In the genomic region with DNA sequence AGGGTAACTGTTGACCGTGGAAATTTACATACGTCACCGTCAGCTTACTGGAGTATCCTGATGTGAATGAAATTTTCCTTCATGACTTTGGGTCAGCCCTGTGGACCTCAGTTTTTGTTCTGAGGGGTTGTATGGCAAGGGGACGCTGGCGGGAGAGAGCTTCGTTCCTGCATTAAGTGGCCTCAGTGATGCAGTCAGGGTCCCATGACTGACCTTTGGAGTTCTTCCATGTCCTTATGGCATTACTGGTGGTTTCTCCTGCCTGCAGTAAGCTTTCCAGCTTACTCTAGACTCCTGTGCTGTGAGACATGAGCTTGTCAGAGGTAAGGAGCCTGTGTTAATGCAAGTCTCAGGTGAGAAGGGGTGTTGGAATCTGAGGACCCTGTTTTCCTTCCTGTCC, we compare ENCODE assay signal across 11 cellular contexts. TPM values are rescaled to one million over a fixed set of nuclear protein-coding genes. Genes with fewer than 3 reads are reported as not detected.
DNase-seq lines count a peak whose midpoint lies in the region; ATAC-seq, FAIRE-seq and TF ChIP-seq lines count a peak whose summit lies in the region.
"Had no signal": no experiment of that assay in that cellular context is flagged by ENCODE, and none has a peak within 500 bp of the region (broad histone marks: within the 10 kb centered on the region; RNA-seq: fewer than 3 reads in every experiment).

No MANE protein-coding gene starts in this region.

- no peak for TF ChIP-seq POLR2A in gastroesophageal sphincter (IDR thresholded peaks at IDR 0.05)
- no peak for TF ChIP-seq POLR2A in prostate gland (IDR thresholded peaks at IDR 0.05)

- peak overlapping the region; percentile 86 for H3K4me2 ChIP-seq in GM23338

- H3K4me3 Mint-ChIP-seq in GM23338 = peak overlapping the region; percentile 83

- intact Hi-C loops in prostate gland (cut with DNase I) = loop anchor here (10.0 kb wide), 1 partner anchor 51 kb away; the partner anchor contains the start of gene NPTN

- no peaks in the 10 kb centered on the region for H3K36me3 Mint-ChIP-seq in GM23338 (ENCODE audit: low read depth)

- no peak overlapping the region for H2AFZ ChIP-seq in GM23338

- no peaks in the 10 kb centered on the region for H3K9me2 ChIP-seq in GM23338 (ENCODE audit: insufficient read depth)

- TF ChIP-seq EP300 in gastroesophageal sphincter (IDR thresholded peaks at IDR 0.05) = no peak

- no peaks in the 10 kb centered on the region for H3K9me3 ChIP-seq in adipocyte (ENCODE audit: control insufficient read depth, low read length)
- H3K9me3 ChIP-seq in gastroesophageal sphincter = no peaks in the 10 kb centered on the region
- H3K9me3 ChIP-seq in prostate gland = no peaks in the 10 kb centered on the region

- H3K4me3 ChIP-seq in GM23338 (peak overlapping the region; percentile 92), adipocyte (ENCODE audit: low read length) (peak overlapping the region; percentile 88), gastroesophageal sphincter (peak overlapping the region in 1 of 2 donors; percentile 73), retinal pigment epithelial cell (ENCODE audit: low read length) (peak overlapping the region; percentile 89), prostate gland (no peak overlapping the region)

- no peak for FAIRE-seq in RCC 7860 (lab: Jason Lieb, UNC)

- ATAC-seq in GM23338 (no peak), gastroesophageal sphincter (no peak)

- H3K4me1 Mint-ChIP-seq in GM23338 = peaks cover 39% of the 10 kb centered on the region

- peaks cover 60% of the 10 kb centered on the region for H3K79me2 ChIP-seq in GM23338 (replicated peaks; ENCODE audit: insufficient read depth)

- H3K36me3 ChIP-seq in GM23338 (ENCODE audit: insufficient read depth) = no peaks in the 10 kb centered on the region
- no peaks in the 10 kb centered on the region for H3K36me3 ChIP-seq in adipocyte (ENCODE audit: control insufficient read depth, insufficient read depth, low read length, severe bottlenecking)
- no peaks in the 10 kb centered on the region for H3K36me3 ChIP-seq in gastroesophageal sphincter
- no peaks in the 10 kb centered on the region for H3K36me3 ChIP-seq in prostate gland

- no peak overlapping the region for H3K27ac ChIP-seq in GM23338 (ENCODE audit: low read depth)
- peak overlapping the region in 3 of 4 donors; percentile 27 to 87 (median 87) for H3K27ac ChIP-seq in gastroesophageal sphincter
- H3K27ac ChIP-seq in prostate gland = no peak overlapping the region

- peaks cover 40% of the 10 kb centered on the region for H4K20me1 ChIP-seq in GM23338 (replicated peaks; ENCODE audit: insufficient read depth)

- H3K27ac Mint-ChIP-seq in GM23338 = no peak overlapping the region

- no peaks in the 10 kb centered on the region for H3K27me3 Mint-ChIP-seq in GM23338 (ENCODE audit: insufficient read depth, low read depth, poor library complexity)

- H3K27me3 ChIP-seq in GM23338 (ENCODE audit: insufficient read depth) (no peaks in the 10 kb centered on the region), adipocyte (replicated peaks; ENCODE audit: control insufficient read depth, insufficient read depth, low read length) (no peaks in the 10 kb centered on the region), gastroesophageal sphincter (no peaks in the 10 kb centered on the region), prostate gland (replicated peaks; ENCODE audit: insufficient read depth) (no peaks in the 10 kb centered on the region)

- TF ChIP-seq CTCF in GM23338 (conservative IDR thresholded peaks at IDR 0.05; ENCODE audit: low read depth in 2 of 2) = no peak
- no peak for TF ChIP-seq CTCF in gastroesophageal sphincter (IDR thresholded peaks at IDR 0.05)
- TF ChIP-seq CTCF in retinal pigment epithelial cell (conservative IDR thresholded peaks at IDR 0.05; ENCODE audit: low read depth, low read length) = no peak
- no peak for TF ChIP-seq CTCF in prostate gland (IDR thresholded peaks at IDR 0.05)

- no peak for DNase-seq in GM23338 (ENCODE audit: low spot score)
- DNase-seq in adipocyte (ENCODE audit: low read depth) = no peak
- DNase-seq in retinal pigment epithelial cell (ENCODE audit: low read depth) = peak; percentile 48
- DNase-seq in stimulated activated naive CD4-positive, alpha-beta T cell treated with Interleukin-2 at 50 U/mL for 16 hours (lab: John Stamatoyannopoulos, UW) = no peak
- no peak for DNase-seq in RCC 7860 (ENCODE audit: low spot score)
- no peak for DNase-seq in prostate gland (ENCODE audit: low spot score)
- DNase-seq in NCI-H524 (lab: John Stamatoyannopoulos, UW) = no peak
- DNase-seq: activated naive CD4-positive, alpha-beta T cell; DMS79 treated with DMSO at 0.1 percent for 48 hours; NCI-H526 treated with DMSO at 0.1 percent for 48 hours had no signal

- 0 out of 2 replicates have a peak, but pooled peaks cover 6% of the 10 kb centered on the region for H3F3A ChIP-seq in GM23338 (replicated peaks; ENCODE audit: low read depth)

- peak overlapping the region; percentile 93 for H3K9ac ChIP-seq in adipocyte (ENCODE audit: low read length)

- 27 to 50% methylated on average over 1 to 3 of the region's 6 CpGs for WGBS in gastroesophageal sphincter (ENCODE audit: low coverage in 1 of 2), 2 donors
- 76% methylated on average over 6 of the region's 6 CpGs for WGBS in prostate gland

- peaks cover 29% of the 10 kb centered on the region for H3K4me1 ChIP-seq in GM23338 (ENCODE audit: insufficient read depth)
- peaks cover 61% of the 10 kb centered on the region for H3K4me1 ChIP-seq in adipocyte (ENCODE audit: control insufficient read depth, insufficient read depth, low read length)
- H3K4me1 ChIP-seq in gastroesophageal sphincter = peaks cover 0 to 76% (median 31%) of the 10 kb centered on the region in 3 donors
- H3K4me1 ChIP-seq in prostate gland (replicated peaks) = no peaks in the 10 kb centered on the region

- H3K9me3 Mint-ChIP-seq in GM23338 = no peaks in the 10 kb centered on the region

TF ChIP-seq in GM23338, 12 proteins besides CTCF, POLR2A, EP300 and RAD21 (continues in another document):
- no peak for TF ChIP-seq ZNF114 (CRISPR knock-in tag; IDR thresholded peaks at IDR 0.05)
- TF ChIP-seq POLR2AphosphoS5 (IDR thresholded peaks at IDR 0.05; ENCODE audit: low read depth) = no peak
- no peak for TF ChIP-seq ETS1 (IDR thresholded peaks at IDR 0.05)

RNA-seq across cellular contexts. Expression of gene CD276, which starts 1.8 kb away (rescaled TPM):
- total RNA-seq in GM23338 (2014; rRNA removed; shearing (Covaris generic)) = 131 and 158 TPM in 2 replicates
- polyA plus RNA-seq in GM23338 (2016; fragmentation: Nextera tagmentation; extraction: Ambion mirVana) = 58.3 and 60.9 TPM in 2 replicates
- total RNA-seq in gastroesophageal sphincter = 10 to 100 TPM; 34.7 to 61.5 (median 48.0) TPM
- 10 to 100 TPM; 75.0 to 91.3 TPM for total RNA-seq in prostate gland

RNA-seq across cellular contexts. Expression of gene NPTN, which starts 52.8 kb away (rescaled TPM):
- total RNA-seq in GM23338 (2014; rRNA removed; shearing (Covaris generic)) = 113 and 121 TPM in 2 replicates
- polyA plus RNA-seq in GM23338 (2016; fragmentation: Nextera tagmentation; extraction: Ambion mirVana) = 53.0 and 56.3 TPM in 2 replicates
- total RNA-seq in gastroesophageal sphincter = 100 to 1,000 TPM; 261 to 338 (median 333) TPM
- 100 to 1,000 TPM; 147 to 266 TPM for total RNA-seq in prostate gland

Comparison
In these comparisons a context has a peak if more than half of its experiments do, and no peak if none do; other contexts are left out.
1. H3K27ac ChIP-seq: peak in gastroesophageal sphincter (3 of 4); none in GM23338 (single experiment) and prostate gland (0 of 2).
2. H3K4me3 ChIP-seq: peak in GM23338 (single experiment), adipocyte (single experiment) and retinal pigment epithelial cell (single experiment); none in prostate gland (0 of 2).